ENCODE assay signal across 10 cellular contexts in genomic region chr1:244460195-244460594, GRCh38. TPM values are rescaled to one million over a fixed set of nuclear protein-coding genes. Genes with fewer than 3 reads are reported as not detected.
DNase-seq lines count a peak whose midpoint lies in the region; ATAC-seq and TF ChIP-seq lines count a peak whose summit lies in the region.
"Had no signal": no experiment of that assay in that cellular context is flagged by ENCODE, and none has a peak within 500 bp of the region (broad histone marks: within the 10 kb centered on the region; RNA-seq: fewer than 3 reads in every experiment).

No MANE protein-coding gene starts in this region.

- CTCF ChIA-PET in MCF 10A (lab: Yijun Ruan, JAX): interaction anchor here (0.6 kb wide), 1 partner anchor 450 kb away, joined by 4 read pairs; no protein-coding TSS in a partner anchor

- H3K9me3 ChIP-seq in breast epithelium (no peaks in the 10 kb centered on the region), transverse colon (no peaks in the 10 kb centered on the region)

- H3K4me1 ChIP-seq in breast epithelium (no peaks in the 10 kb centered on the region), transverse colon (peaks cover 0 to 14% (median 6%) of the 10 kb centered on the region in 4 donors)

- peak overlapping the region; percentile 10 to 94 for H3K27ac ChIP-seq in breast epithelium
- H3K27ac ChIP-seq in transverse colon: peak overlapping the region in 3 of 4 donors; percentile 89 to 92 (median 91)

- no peaks in the 10 kb centered on the region for H3K27me3 ChIP-seq in breast epithelium
- no peaks in the 10 kb centered on the region for H3K27me3 ChIP-seq in transverse colon
- H3K27me3 ChIP-seq: cardiac muscle cell had no signal

- peaks cover 7% of the 10 kb centered on the region for H3K9me3 Mint-ChIP-seq in MCF 10A (ENCODE audit: unreplicated experiment)
- peaks cover 9% of the 10 kb centered on the region for H3K9me3 Mint-ChIP-seq in T-helper 1 cell treated with Interleukin-12 subunit alpha and Interleukin-12 subunit beta and Interleukin-4 antibody, amounts not matched to agents 30 μg/mL and 1 μg/mL, for 36 hours

- BruUV-seq in MCF 10A (replicated peaks; lab: Mats Ljungman, UMichigan): no TSS peak

- H3K36me3 ChIP-seq in breast epithelium: no peaks in the 10 kb centered on the region
- no peaks in the 10 kb centered on the region for H3K36me3 ChIP-seq in transverse colon
- H3K36me3 ChIP-seq: cardiac muscle cell had no signal

- intact Hi-C loops in breast epithelium (cut with DNase I; ENCODE audit: low total_unique reads): no loop called here
- intact Hi-C loops in MCF 10A (cut with micrococcal nuclease): no loop called here
- intact Hi-C loops in transverse colon (cut with DNase I; ENCODE audit: low total_unique reads): no loop called here

- H3K4me1 Mint-ChIP-seq in MCF 10A (ENCODE audit: insufficient read depth, unreplicated experiment): peaks cover 10% of the 10 kb centered on the region
- H3K4me1 Mint-ChIP-seq in T-helper 1 cell treated with Interleukin-12 subunit alpha and Interleukin-12 subunit beta and Interleukin-4 antibody, amounts not matched to agents 30 μg/mL and 1 μg/mL, for 36 hours (ENCODE audit: low read depth): peaks cover 9% of the 10 kb centered on the region

- POLR2A ChIA-PET in MCF 10A (lab: Yijun Ruan, JAX): interaction anchor here (0.6 kb wide), 1 partner anchor 138 kb away, joined by 3 read pairs; no protein-coding TSS in a partner anchor

- H3K27me3 Mint-ChIP-seq in MCF 10A (ENCODE audit: insufficient read depth, unreplicated experiment): no peaks in the 10 kb centered on the region
- no peaks in the 10 kb centered on the region for H3K27me3 Mint-ChIP-seq in T-helper 1 cell treated with Interleukin-12 subunit alpha and Interleukin-12 subunit beta and Interleukin-4 antibody, amounts not matched to agents 30 μg/mL and 1 μg/mL, for 36 hours (ENCODE audit: low read depth)

- in situ Hi-C loops in transverse colon (cut with MboI; ENCODE audit: low pct_ligation_motif_present in 1 of 4, low pct_unique_long_range_greater_than_20kb in 1 of 4, low sequenced_read_pairs in 3 of 4): loop anchor here in 1 of 4 donors (25.0 kb wide), 1 partner anchor 398 kb away; the partner anchor contains the start of gene ZBTB18

- no peak for ATAC-seq in HG02970 (IDR thresholded peaks at IDR 0.05; ENCODE audit: low FRiP score, unreplicated experiment)
- ATAC-seq: left colon had no signal

- no peak for DNase-seq in breast epithelium (ENCODE audit: low spot score in 2 of 2)
- DNase-seq in MCF 10A (ENCODE audit: unreplicated experiment): no peak
- DNase-seq in epithelial cell of esophagus (ENCODE audit: low read depth): peak; percentile 34
- DNase-seq in transverse colon: no peak
- DNase-seq in NCI-H1930 (lab: John Stamatoyannopoulos, UW): no peak
- no peak for DNase-seq in middle frontal gyrus (ENCODE audit: extremely low spot score, low spot score)

- TF ChIP-seq EP300 in transverse colon (IDR thresholded peaks at IDR 0.05; ENCODE audit: low read depth): no peak

- no peak overlapping the region for H3K4me3 Mint-ChIP-seq in MCF 10A (ENCODE audit: unreplicated experiment)
- peak overlapping the region; percentile 19 for H3K4me3 Mint-ChIP-seq in T-helper 1 cell treated with Interleukin-12 subunit alpha and Interleukin-12 subunit beta and Interleukin-4 antibody, amounts not matched to agents 30 μg/mL and 1 μg/mL, for 36 hours

- TF ChIP-seq POLR2A in breast epithelium (IDR thresholded peaks at IDR 0.05) (no peak), transverse colon (IDR thresholded peaks at IDR 0.05) (no peak)

- no peak overlapping the region for H3K27ac Mint-ChIP-seq in MCF 10A (ENCODE audit: low read depth, unreplicated experiment)
- H3K27ac Mint-ChIP-seq in T-helper 1 cell treated with Interleukin-12 subunit alpha and Interleukin-12 subunit beta and Interleukin-4 antibody, amounts not matched to agents 30 μg/mL and 1 μg/mL, for 36 hours: peak overlapping the region; percentile 49

- TF ChIP-seq CTCF in breast epithelium (IDR thresholded peaks at IDR 0.05) (no peak), MCF 10A (IDR thresholded peaks at IDR 0.05; ENCODE audit: unreplicated experiment) (no peak), epithelial cell of esophagus (IDR thresholded peaks at IDR 0.05; ENCODE audit: insufficient read depth, low read depth, low read length, missing control alignments) (no peak), transverse colon (IDR thresholded peaks at IDR 0.05) (no peak)

- H3K4me3 ChIP-seq in breast epithelium (peak overlapping the region in 2 of 3 donors; percentile 68 to 78), epithelial cell of esophagus (ENCODE audit: low read length) (no peak overlapping the region), transverse colon (peak overlapping the region in 1 of 4 donors; percentile 73)

- WGBS in transverse colon (ENCODE audit: low coverage in 1 of 2), 2 donors: 87 to 91% methylated on average over 3 to 4 of the region's 4 CpGs

- no peaks in the 10 kb centered on the region for H3K36me3 Mint-ChIP-seq in MCF 10A (ENCODE audit: insufficient read depth, unreplicated experiment)
- H3K36me3 Mint-ChIP-seq in T-helper 1 cell treated with Interleukin-12 subunit alpha and Interleukin-12 subunit beta and Interleukin-4 antibody, amounts not matched to agents 30 μg/mL and 1 μg/mL, for 36 hours (ENCODE audit: low read depth): peaks cover 11% of the 10 kb centered on the region

RNA-seq across cellular contexts. Expression of gene CATSPERE, which starts 0.9 kb away (rescaled TPM):
- total RNA-seq in breast epithelium (1 to 10 TPM; 1.3 to 3.2 (median 2.0) TPM), MCF 10A (2022) (1.2 and 2.1 TPM in 2 replicates), transverse colon (1 to 10 TPM in 1 of 4 donors, under 1 TPM in 1, not detected in 2; 0.55 to 2.7 TPM)

RNA-seq across cellular contexts. Expression of gene ADSS2, which starts 8.5 kb away (rescaled TPM):
- total RNA-seq in breast epithelium (10 to 100 TPM; 26.9 to 66.6 (median 52.8) TPM), MCF 10A (2022) (72.8 and 87.5 TPM in 2 replicates), transverse colon (10 to 100 TPM; 13.7 to 47.0 (median 27.3) TPM)
